ENCODE assay signal across 2 cellular contexts in the genomic region with DNA sequence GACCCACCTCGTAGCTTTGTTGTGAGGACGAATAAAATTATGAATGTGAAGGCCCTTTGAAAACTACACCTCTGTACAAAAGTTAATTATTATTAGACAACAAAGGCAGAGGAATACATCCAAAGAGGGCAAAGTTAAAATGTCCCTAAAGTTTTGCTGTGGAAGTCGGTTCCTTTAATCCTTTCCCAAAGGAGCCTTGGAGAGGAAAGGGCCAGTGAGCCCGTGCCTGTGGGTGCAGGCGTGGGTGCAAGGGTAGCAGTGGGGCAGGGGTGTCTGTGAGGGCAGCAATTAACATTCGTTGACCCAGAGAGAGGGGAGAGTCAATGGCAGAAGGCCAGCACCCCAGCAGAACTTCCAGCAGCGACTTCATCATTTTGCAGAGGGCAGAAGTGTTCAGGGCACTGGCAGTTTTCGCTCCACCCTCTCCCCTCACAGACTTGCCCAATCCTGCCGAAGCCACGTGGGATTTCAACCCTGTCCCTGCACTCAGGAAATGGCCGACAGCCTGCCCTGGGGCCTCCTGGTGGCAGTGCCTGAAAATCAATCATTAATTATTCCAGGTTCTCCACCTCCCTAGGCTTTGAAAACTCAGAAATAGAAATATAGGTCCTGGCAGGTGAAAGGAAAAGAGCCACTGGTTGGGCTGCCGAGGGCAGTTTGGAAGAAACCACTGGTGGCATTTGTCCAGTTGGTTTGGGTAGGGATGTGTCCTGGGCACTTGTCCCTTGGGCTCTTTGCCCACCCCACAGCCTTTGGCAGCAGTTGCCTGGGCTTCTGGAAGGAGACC.
TF ChIP-seq lines count a peak whose summit lies in the region.

No MANE protein-coding gene starts in this region.

TF ChIP-seq in K562, 482 proteins besides CTCF, POLR2A, EP300 and RAD21 (continued from another document):
- TF ChIP-seq, protein P1, sequence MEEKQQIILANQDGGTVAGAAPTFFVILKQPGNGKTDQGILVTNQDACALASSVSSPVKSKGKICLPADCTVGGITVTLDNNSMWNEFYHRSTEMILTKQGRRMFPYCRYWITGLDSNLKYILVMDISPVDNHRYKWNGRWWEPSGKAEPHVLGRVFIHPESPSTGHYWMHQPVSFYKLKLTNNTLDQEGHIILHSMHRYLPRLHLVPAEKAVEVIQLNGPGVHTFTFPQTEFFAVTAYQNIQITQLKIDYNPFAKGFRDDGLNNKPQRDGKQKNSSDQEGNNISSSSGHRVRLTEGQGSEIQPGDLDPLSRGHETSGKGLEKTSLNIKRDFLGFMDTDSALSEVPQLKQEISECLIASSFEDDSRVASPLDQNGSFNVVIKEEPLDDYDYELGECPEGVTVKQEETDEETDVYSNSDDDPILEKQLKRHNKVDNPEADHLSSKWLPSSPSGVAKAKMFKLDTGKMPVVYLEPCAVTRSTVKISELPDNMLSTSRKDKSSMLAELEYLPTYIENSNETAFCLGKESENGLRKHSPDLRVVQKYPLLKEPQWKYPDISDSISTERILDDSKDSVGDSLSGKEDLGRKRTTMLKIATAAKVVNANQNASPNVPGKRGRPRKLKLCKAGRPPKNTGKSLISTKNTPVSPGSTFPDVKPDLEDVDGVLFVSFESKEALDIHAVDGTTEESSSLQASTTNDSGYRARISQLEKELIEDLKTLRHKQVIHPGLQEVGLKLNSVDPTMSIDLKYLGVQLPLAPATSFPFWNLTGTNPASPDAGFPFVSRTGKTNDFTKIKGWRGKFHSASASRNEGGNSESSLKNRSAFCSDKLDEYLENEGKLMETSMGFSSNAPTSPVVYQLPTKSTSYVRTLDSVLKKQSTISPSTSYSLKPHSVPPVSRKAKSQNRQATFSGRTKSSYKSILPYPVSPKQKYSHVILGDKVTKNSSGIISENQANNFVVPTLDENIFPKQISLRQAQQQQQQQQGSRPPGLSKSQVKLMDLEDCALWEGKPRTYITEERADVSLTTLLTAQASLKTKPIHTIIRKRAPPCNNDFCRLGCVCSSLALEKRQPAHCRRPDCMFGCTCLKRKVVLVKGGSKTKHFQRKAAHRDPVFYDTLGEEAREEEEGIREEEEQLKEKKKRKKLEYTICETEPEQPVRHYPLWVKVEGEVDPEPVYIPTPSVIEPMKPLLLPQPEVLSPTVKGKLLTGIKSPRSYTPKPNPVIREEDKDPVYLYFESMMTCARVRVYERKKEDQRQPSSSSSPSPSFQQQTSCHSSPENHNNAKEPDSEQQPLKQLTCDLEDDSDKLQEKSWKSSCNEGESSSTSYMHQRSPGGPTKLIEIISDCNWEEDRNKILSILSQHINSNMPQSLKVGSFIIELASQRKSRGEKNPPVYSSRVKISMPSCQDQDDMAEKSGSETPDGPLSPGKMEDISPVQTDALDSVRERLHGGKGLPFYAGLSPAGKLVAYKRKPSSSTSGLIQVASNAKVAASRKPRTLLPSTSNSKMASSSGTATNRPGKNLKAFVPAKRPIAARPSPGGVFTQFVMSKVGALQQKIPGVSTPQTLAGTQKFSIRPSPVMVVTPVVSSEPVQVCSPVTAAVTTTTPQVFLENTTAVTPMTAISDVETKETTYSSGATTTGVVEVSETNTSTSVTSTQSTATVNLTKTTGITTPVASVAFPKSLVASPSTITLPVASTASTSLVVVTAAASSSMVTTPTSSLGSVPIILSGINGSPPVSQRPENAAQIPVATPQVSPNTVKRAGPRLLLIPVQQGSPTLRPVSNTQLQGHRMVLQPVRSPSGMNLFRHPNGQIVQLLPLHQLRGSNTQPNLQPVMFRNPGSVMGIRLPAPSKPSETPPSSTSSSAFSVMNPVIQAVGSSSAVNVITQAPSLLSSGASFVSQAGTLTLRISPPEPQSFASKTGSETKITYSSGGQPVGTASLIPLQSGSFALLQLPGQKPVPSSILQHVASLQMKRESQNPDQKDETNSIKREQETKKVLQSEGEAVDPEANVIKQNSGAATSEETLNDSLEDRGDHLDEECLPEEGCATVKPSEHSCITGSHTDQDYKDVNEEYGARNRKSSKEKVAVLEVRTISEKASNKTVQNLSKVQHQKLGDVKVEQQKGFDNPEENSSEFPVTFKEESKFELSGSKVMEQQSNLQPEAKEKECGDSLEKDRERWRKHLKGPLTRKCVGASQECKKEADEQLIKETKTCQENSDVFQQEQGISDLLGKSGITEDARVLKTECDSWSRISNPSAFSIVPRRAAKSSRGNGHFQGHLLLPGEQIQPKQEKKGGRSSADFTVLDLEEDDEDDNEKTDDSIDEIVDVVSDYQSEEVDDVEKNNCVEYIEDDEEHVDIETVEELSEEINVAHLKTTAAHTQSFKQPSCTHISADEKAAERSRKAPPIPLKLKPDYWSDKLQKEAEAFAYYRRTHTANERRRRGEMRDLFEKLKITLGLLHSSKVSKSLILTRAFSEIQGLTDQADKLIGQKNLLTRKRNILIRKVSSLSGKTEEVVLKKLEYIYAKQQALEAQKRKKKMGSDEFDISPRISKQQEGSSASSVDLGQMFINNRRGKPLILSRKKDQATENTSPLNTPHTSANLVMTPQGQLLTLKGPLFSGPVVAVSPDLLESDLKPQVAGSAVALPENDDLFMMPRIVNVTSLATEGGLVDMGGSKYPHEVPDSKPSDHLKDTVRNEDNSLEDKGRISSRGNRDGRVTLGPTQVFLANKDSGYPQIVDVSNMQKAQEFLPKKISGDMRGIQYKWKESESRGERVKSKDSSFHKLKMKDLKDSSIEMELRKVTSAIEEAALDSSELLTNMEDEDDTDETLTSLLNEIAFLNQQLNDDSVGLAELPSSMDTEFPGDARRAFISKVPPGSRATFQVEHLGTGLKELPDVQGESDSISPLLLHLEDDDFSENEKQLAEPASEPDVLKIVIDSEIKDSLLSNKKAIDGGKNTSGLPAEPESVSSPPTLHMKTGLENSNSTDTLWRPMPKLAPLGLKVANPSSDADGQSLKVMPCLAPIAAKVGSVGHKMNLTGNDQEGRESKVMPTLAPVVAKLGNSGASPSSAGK (IDR thresholded peaks at IDR 0.05): peak; percentile 47
- TF ChIP-seq HDAC2 (IDR thresholded peaks at IDR 0.05): no peak
- TF ChIP-seq, protein P2, sequence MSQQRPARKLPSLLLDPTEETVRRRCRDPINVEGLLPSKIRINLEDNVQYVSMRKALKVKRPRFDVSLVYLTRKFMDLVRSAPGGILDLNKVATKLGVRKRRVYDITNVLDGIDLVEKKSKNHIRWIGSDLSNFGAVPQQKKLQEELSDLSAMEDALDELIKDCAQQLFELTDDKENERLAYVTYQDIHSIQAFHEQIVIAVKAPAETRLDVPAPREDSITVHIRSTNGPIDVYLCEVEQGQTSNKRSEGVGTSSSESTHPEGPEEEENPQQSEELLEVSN (IDR thresholded peaks at IDR 0.05; ENCODE audit: borderline replicate concordance in 1 of 2, extremely low read depth in 1 of 2, insufficient read depth in 1 of 2, insufficient read length in 1 of 2, low read depth in 1 of 2, low read length in 1 of 2, poor library complexity in 1 of 2, severe bottlenecking in 1 of 2): peak in 1 of 2 experiments; percentile 25
TF ChIP-seq in K562: peak in this region for 6.

TF ChIP-seq in HepG2, 621 proteins besides CTCF, POLR2A, EP300 and RAD21 (continued from another document and continues in another):
- no peak for TF ChIP-seq ZNF646 (CRISPR knock-in tag; IDR thresholded peaks at IDR 0.05)
- TF ChIP-seq ZNF367 (CRISPR knock-in tag; IDR thresholded peaks at IDR 0.05; ENCODE audit: borderline replicate concordance): peak; percentile 8; the same call in 1 of the 2 replicates
- TF ChIP-seq PRPF4 (IDR thresholded peaks at IDR 0.05; ENCODE audit: low read depth, low read length, poor library complexity, severe bottlenecking): no peak
- TF ChIP-seq ISL2 (CRISPR knock-in tag; IDR thresholded peaks at IDR 0.05): peak; percentile 53
- peak; percentile 84 for TF ChIP-seq NRL (CRISPR knock-in tag; IDR thresholded peaks at IDR 0.05; ENCODE audit: borderline replicate concordance)
- TF ChIP-seq ZNF331 (CRISPR knock-in tag; IDR thresholded peaks at IDR 0.05): peak; percentile 84
- peak; percentile 69 for TF ChIP-seq FOXO1 (CRISPR knock-in tag; IDR thresholded peaks at IDR 0.05)
- no peak for TF ChIP-seq TEAD2 (CRISPR knock-in tag; IDR thresholded peaks at IDR 0.05)
- TF ChIP-seq ZNF687 (CRISPR knock-in tag; IDR thresholded peaks at IDR 0.05): peak; percentile 96
- peak; percentile 81; the same call in 1 of the 2 replicates for TF ChIP-seq EHMT2 (IDR thresholded peaks at IDR 0.05; ENCODE audit: borderline replicate concordance, low read depth, low read length)
- TF ChIP-seq, protein P3, sequence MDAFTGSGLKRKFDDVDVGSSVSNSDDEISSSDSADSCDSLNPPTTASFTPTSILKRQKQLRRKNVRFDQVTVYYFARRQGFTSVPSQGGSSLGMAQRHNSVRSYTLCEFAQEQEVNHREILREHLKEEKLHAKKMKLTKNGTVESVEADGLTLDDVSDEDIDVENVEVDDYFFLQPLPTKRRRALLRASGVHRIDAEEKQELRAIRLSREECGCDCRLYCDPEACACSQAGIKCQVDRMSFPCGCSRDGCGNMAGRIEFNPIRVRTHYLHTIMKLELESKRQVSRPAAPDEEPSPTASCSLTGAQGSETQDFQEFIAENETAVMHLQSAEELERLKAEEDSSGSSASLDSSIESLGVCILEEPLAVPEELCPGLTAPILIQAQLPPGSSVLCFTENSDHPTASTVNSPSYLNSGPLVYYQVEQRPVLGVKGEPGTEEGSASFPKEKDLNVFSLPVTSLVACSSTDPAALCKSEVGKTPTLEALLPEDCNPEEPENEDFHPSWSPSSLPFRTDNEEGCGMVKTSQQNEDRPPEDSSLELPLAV (CRISPR knock-in tag; conservative IDR thresholded peaks at IDR 0.05; ENCODE audit: low read depth): no peak
- TF ChIP-seq, protein P4, sequence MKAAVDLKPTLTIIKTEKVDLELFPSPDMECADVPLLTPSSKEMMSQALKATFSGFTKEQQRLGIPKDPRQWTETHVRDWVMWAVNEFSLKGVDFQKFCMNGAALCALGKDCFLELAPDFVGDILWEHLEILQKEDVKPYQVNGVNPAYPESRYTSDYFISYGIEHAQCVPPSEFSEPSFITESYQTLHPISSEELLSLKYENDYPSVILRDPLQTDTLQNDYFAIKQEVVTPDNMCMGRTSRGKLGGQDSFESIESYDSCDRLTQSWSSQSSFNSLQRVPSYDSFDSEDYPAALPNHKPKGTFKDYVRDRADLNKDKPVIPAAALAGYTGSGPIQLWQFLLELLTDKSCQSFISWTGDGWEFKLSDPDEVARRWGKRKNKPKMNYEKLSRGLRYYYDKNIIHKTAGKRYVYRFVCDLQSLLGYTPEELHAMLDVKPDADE (CRISPR knock-in tag; IDR thresholded peaks at IDR 0.05): no peak
- TF ChIP-seq HMGA1 (CRISPR knock-in tag; conservative IDR thresholded peaks at IDR 0.05): no peak
- no peak for TF ChIP-seq ZNF549 (CRISPR knock-in tag; IDR thresholded peaks at IDR 0.05)
- TF ChIP-seq TCF12 (IDR thresholded peaks at IDR 0.05): no peak
- TF ChIP-seq TCF12 (CRISPR knock-in tag; IDR thresholded peaks at IDR 0.05): no peak
